In the genomic region with DNA sequence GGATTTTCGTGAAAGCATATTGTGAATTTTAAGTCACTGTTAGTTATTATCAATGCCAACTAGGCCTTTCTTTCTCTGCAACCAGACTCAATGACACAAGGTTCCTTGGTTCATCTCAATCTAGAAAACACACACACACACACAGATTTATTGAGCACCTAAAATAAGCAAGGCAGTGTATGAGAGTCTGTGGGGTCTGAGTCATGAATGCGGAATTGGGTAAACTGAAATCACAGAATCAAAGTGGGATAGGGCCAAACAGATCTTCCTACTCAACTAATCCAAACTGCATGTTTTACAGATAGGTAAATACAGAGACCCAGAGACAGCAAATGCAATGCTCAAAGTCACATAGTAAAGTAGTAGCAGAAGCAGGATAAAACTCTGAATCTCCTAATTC, we compare ENCODE assay signal across 19 cellular contexts.
"Had no signal": no experiment of that assay in that cellular context is flagged by ENCODE, and none has a peak within 500 bp of the region (broad histone marks: within the 10 kb centered on the region; RNA-seq: fewer than 3 reads in every experiment).

No MANE protein-coding gene starts in this region.

- DNase-seq: activated CD4-positive, alpha-beta T cell treated with anti-CD3 and anti-CD28 coated beads for 36 hours; activated CD4-positive, alpha-beta T cell treated with anti-CD3 and anti-CD28 coated beads, Interleukin-2, amount 50 U/mL, for 48 hours; activated gamma-delta T cell treated with Interleukin-2 at 50 U/mL for 16 hours; activated T-cell treated with anti-CD3 and anti-CD28 coated beads for 4 hours; adrenal gland; effector memory CD8-positive, alpha-beta T cell; heart left ventricle; left ventricle myocardium superior; mesenchymal stem cell; mucosa of descending colon; naive thymus-derived CD4-positive, alpha-beta T cell; psoas muscle; right cardiac atrium; small intestine; stimulated activated CD4-positive, alpha-beta T cell treated with anti-CD3 and anti-CD28 coated beads, Interleukin-4, amount 100 ng/mL, for 1 hour; stomach had no signal

- H3K4me1 ChIP-seq: adrenal gland, gastroesophageal sphincter, heart left ventricle, psoas muscle, stomach, vagina had no signal

- H3K36me3 ChIP-seq: adrenal gland, gastroesophageal sphincter, heart left ventricle, neural progenitor cell, stomach, vagina had no signal

- H3K27ac ChIP-seq: adrenal gland, gastroesophageal sphincter, heart left ventricle, neural progenitor cell, psoas muscle, stomach, vagina had no signal

- H3K9me3 ChIP-seq: adrenal gland, gastroesophageal sphincter, heart left ventricle, mucosa of descending colon, psoas muscle, stomach, vagina had no signal

- H2AFZ ChIP-seq: neural progenitor cell had no signal

- ATAC-seq: effector memory CD8-positive, alpha-beta T cell; gastroesophageal sphincter; heart left ventricle; left ventricle myocardium superior; mucosa of descending colon; naive thymus-derived CD4-positive, alpha-beta T cell; psoas muscle; right cardiac atrium had no signal

- H3K4me3 ChIP-seq: adrenal gland, gastroesophageal sphincter, heart left ventricle, mucosa of descending colon, neural progenitor cell, psoas muscle, stomach, vagina had no signal

- H3K27me3 ChIP-seq: adrenal gland, neural progenitor cell, vagina had no signal

- H3K4me2 ChIP-seq: neural progenitor cell had no signal

- H3K9ac ChIP-seq: neural progenitor cell had no signal
